Comparison of ENCODE assay signal across 11 cellular contexts in genomic region chr14:35285991-35286564, GRCh38. TPM values are rescaled to one million over a fixed set of nuclear protein-coding genes. Genes with fewer than 3 reads are reported as not detected.
DNase-seq lines count a peak whose midpoint lies in the region; ATAC-seq and TF ChIP-seq lines count a peak whose summit lies in the region.
"Had no signal": no experiment of that assay in that cellular context is flagged by ENCODE, and none has a peak within 500 bp of the region (broad histone marks: within the 10 kb centered on the region; RNA-seq: fewer than 3 reads in every experiment).

No MANE protein-coding gene starts in this region.

- no peak overlapping the region; the same call in 1 of the 2 replicates for H3K9ac ChIP-seq in KMS-11

- no peaks in the 10 kb centered on the region for H3K27me3 Mint-ChIP-seq in effector memory CD8-positive, alpha-beta T cell

- peaks cover 33 to 38% of the 10 kb centered on the region in 2 donors for H3K4me1 Mint-ChIP-seq in effector memory CD8-positive, alpha-beta T cell (ENCODE audit: low read depth in 2 of 2)

- TF ChIP-seq POLR2A in tibial nerve (IDR thresholded peaks at IDR 0.05) = no peak
- TF ChIP-seq POLR2A in erythroblast (IDR thresholded peaks at IDR 0.05; ENCODE audit: low read length) = no peak

- TF ChIP-seq EP300 in tibial nerve (IDR thresholded peaks at IDR 0.05) = no peak

- H2AFZ ChIP-seq in KMS-11 (ENCODE audit: low read depth) = no peak overlapping the region

- no peaks in the 10 kb centered on the region for H3K27me3 ChIP-seq in KMS-11 (ENCODE audit: insufficient read depth, low read depth)
- H3K27me3 ChIP-seq in tibial nerve = no peaks in the 10 kb centered on the region

- H3K27ac ChIP-seq in KMS-11 (peak overlapping the region; percentile 14; the same call in 1 of the 2 replicates), tibial nerve (peak overlapping the region in 2 of 4 donors; percentile 38 to 58)

- peak overlapping the region; percentile 31 for H3K4me3 ChIP-seq in GM12865 (ENCODE audit: low read depth, low read length)
- no peak overlapping the region for H3K4me3 ChIP-seq in KMS-11 (IDR thresholded peaks at IDR 0.05; ENCODE audit: insufficient read depth, low read depth, low read length)
- no peak overlapping the region for H3K4me3 ChIP-seq in tibial nerve
- H3K4me3 ChIP-seq: K562 had no signal

- WGBS in tibial nerve, 2 donors = 49 to 54% methylated on average over 9 of the region's 9 CpGs

- H3K36me3 Mint-ChIP-seq in effector memory CD8-positive, alpha-beta T cell (ENCODE audit: insufficient read depth) = peaks cover 9% of the 10 kb centered on the region

- no peaks in the 10 kb centered on the region for H3K9me3 ChIP-seq in tibial nerve

- H3K36me3 ChIP-seq in KMS-11 (ENCODE audit: insufficient read depth) (no peaks in the 10 kb centered on the region), tibial nerve (peaks cover 0 to 7% (median 0%) of the 10 kb centered on the region in 3 donors)

- H3K4me2 ChIP-seq in KMS-11 = peak overlapping the region; percentile 67

- peak; percentile 15 for ATAC-seq in GM21528 (IDR thresholded peaks at IDR 0.05; ENCODE audit: low FRiP score, unreplicated experiment)
- peak; percentile 30 for ATAC-seq in effector memory CD8-positive, alpha-beta T cell (replicated peaks)

- H4K20me1 ChIP-seq in KMS-11 (ENCODE audit: insufficient read depth) = no peaks in the 10 kb centered on the region

- DNase-seq in GM12865 (ENCODE audit: low read depth) (no peak), RPMI8226 (no peak), NCI-H82 treated with DMSO at 0.1 percent for 48 hours (lab: John Stamatoyannopoulos, UW; ENCODE audit: unreplicated experiment) (no peak), tibial nerve (ENCODE audit: low spot score in 2 of 2) (no peak), erythroblast (lab: John Stamatoyannopoulos, UW) (no peak)
- no peak for DNase-seq in effector memory CD8-positive, alpha-beta T cell
- DNase-seq: cortex of kidney, kidney had no signal

- peak overlapping the region; percentile 93 for H3K27ac Mint-ChIP-seq in effector memory CD8-positive, alpha-beta T cell

- H3K4me3 Mint-ChIP-seq in effector memory CD8-positive, alpha-beta T cell = peak overlapping the region; percentile 76 to 81

- no peaks in the 10 kb centered on the region for H3K79me2 ChIP-seq in KMS-11 (ENCODE audit: insufficient read depth, low read depth)

- H3K4me1 ChIP-seq in KMS-11 (ENCODE audit: low read depth, poor library complexity, severe bottlenecking) (peaks cover 42% of the 10 kb centered on the region), tibial nerve (peaks cover 0 to 16% (median 0%) of the 10 kb centered on the region in 4 donors)

- TF ChIP-seq CTCF in GM12865 (IDR thresholded peaks at IDR 0.05; ENCODE audit: insufficient read depth, low read depth, low read length, missing control alignments) (no peak), KMS-11 (conservative IDR thresholded peaks at IDR 0.05; ENCODE audit: low read depth, low read length) (no peak), tibial nerve (IDR thresholded peaks at IDR 0.05) (no peak)

- H3K9me3 Mint-ChIP-seq in effector memory CD8-positive, alpha-beta T cell = no peaks in the 10 kb centered on the region

RNA-seq across cellular contexts. Expression of gene PSMA6, which starts 6.1 kb away (rescaled TPM):
- 100 to 1,000 TPM in 1 of 4 donors, 10 to 100 TPM in 3; 65.3 to 129 (median 87.7) TPM for total RNA-seq in tibial nerve
